ENCODE assay signal across 21 cellular contexts in the genomic region with DNA sequence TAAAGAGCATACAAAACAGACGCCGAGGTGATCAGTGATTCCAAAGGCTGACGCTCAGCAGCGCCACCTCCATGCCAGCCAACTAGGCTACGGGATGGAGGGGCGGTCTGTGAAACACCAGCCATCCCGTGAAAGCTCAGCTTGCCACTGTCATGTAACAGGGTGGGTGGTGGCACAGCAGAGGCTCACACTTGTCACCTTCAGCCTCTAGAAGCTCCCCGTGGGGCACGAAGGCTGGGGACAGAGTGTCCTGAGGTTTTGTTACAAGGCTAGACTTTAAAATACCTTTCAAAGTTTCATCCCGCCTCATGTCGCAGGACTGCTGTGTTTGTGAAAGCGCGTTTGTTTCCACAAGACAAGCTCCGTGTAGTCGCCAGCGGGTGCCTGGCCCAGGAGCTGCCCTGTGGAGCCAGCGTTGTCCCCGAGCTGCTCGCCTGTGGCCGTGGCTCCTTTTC. TPM values are rescaled to one million over a fixed set of nuclear protein-coding genes. Genes with fewer than 3 reads are reported as not detected.
DNase-seq lines count a peak whose midpoint lies in the region; ATAC-seq, FAIRE-seq and TF ChIP-seq lines count a peak whose summit lies in the region.
"Had no signal": no experiment of that assay in that cellular context is flagged by ENCODE, and none has a peak within 500 bp of the region (broad histone marks: within the 10 kb centered on the region; RNA-seq: fewer than 3 reads in every experiment).

No MANE protein-coding gene starts in this region.

- H3K27me3 Mint-ChIP-seq in Caco-2 (ENCODE audit: insufficient read depth, unreplicated experiment), result no peaks in the 10 kb centered on the region
- H3K27me3 Mint-ChIP-seq: T-cell had no signal

- no peak for FAIRE-seq in kidney (lab: Jason Lieb, UNC)
- FAIRE-seq: GM12878, RCC 7860 had no signal

- POLR2A ChIA-PET in Caco-2 (lab: Charles Lee), result no interaction called here

- no peaks in the 10 kb centered on the region for H3K36me3 Mint-ChIP-seq in activated naive CD4-positive, alpha-beta T cell treated with anti-CD3 and anti-CD28 coated beads, Interleukin-2, amount 50 U/mL, for 72 hours
- peaks cover 79% of the 10 kb centered on the region for H3K36me3 Mint-ChIP-seq in Caco-2 (ENCODE audit: insufficient read depth, unreplicated experiment)

- peak; percentile 21 for TF ChIP-seq CTCF in 22Rv1 (IDR thresholded peaks at IDR 0.05)
- TF ChIP-seq CTCF in kidney (IDR thresholded peaks at IDR 0.05; ENCODE audit: borderline replicate concordance, extremely low read depth, insufficient read depth), result no peak
- TF ChIP-seq CTCF in left lung (IDR thresholded peaks at IDR 0.05), result no peak
- no peak for TF ChIP-seq CTCF in Caco-2 (IDR thresholded peaks at IDR 0.05; ENCODE audit: insufficient read depth in 1 of 2, low read depth in 1 of 2, low read length in 1 of 2, severe bottlenecking in 1 of 2, unreplicated experiment in 1 of 2)

- DNase-seq in D341Med (ENCODE audit: low spot score) (peak; percentile 66), SK-N-MC (ENCODE audit: low read depth, low spot score) (no peak), kidney (peak; percentile 43), left lung (no peak), GM19240 (ENCODE audit: insufficient read length, low spot score) (no peak), Caco-2 (no peak)
- DNase-seq in activated naive CD4-positive, alpha-beta T cell treated with anti-CD3 and anti-CD28 coated beads, Interleukin-2, amount 50 U/mL, for 72 hours (ENCODE audit: low spot score in 2 of 2), result no peak
- DNase-seq: activated CD4-positive, alpha-beta T cell treated with anti-CD3 and anti-CD28 coated beads, Interleukin-2, amount 50 U/mL, for 48 hours; activated T-cell treated with anti-CD3 and anti-CD28 coated beads, Interleukin-2, amount 50 U/mL, for 4 hours; COR-L47; effector CD4-positive, alpha-beta T cell; GF-D8; NCI-H1436; NCI-H774; stomach; T-cell had no signal

- no TSS peak for BruUV-seq in Caco-2 (replicated peaks; lab: Mats Ljungman, UMichigan)

- H3K9ac ChIP-seq in SK-N-MC (ENCODE audit: insufficient read length) (no peak overlapping the region), kidney (ENCODE audit: low read length in 2 of 2) (no peak overlapping the region)

- no peak for ATAC-seq in activated naive CD4-positive, alpha-beta T cell treated with anti-CD3 and anti-CD28 coated beads, Interleukin-2, amount 50 U/mL, for 72 hours
- ATAC-seq in left lung, result no peak
- ATAC-seq: activated T-cell treated with anti-CD3 and anti-CD28 coated beads, Interleukin-2, amount 50 U/mL, for 4 hours; GM12878; T-cell had no signal

- H3K4me3 ChIP-seq in SK-N-MC, result no peak overlapping the region
- no peak overlapping the region for H3K4me3 ChIP-seq in kidney (ENCODE audit: low read length in 2 of 2)
- H3K4me3 ChIP-seq in left lung, result no peak overlapping the region
- no peak overlapping the region for H3K4me3 ChIP-seq in Caco-2 (ENCODE audit: low read depth, low read length)
- H3K4me3 ChIP-seq: esophagus muscularis mucosa, GM12878, ovary, stomach had no signal

- intact Hi-C loops in kidney (cut with DNase I), result no loop called here
- intact Hi-C loops in left lung (cut with DNase I), result loop anchor here in 1 of 2 donors (10.0 kb wide), 1 partner anchor 120 kb away; no protein-coding TSS in a partner anchor
- intact Hi-C loops in Caco-2 (cut with micrococcal nuclease; ENCODE audit: unreplicated experiment), result no loop called here

- no peaks in the 10 kb centered on the region for H3K9me3 Mint-ChIP-seq in activated naive CD4-positive, alpha-beta T cell treated with anti-CD3 and anti-CD28 coated beads, Interleukin-2, amount 50 U/mL, for 72 hours
- H3K9me3 Mint-ChIP-seq in Caco-2 (ENCODE audit: unreplicated experiment), result no peaks in the 10 kb centered on the region
- H3K9me3 Mint-ChIP-seq: activated T-cell treated with anti-CD3 and anti-CD28 coated beads, Interleukin-2, amount 50 U/mL, for 4 hours; T-cell had no signal

- H3K4me3 Mint-ChIP-seq in Caco-2 (ENCODE audit: unreplicated experiment), result no peak overlapping the region
- H3K4me3 Mint-ChIP-seq: activated T-cell treated with anti-CD3 and anti-CD28 coated beads, Interleukin-2, amount 50 U/mL, for 4 hours; T-cell had no signal

- H3K4me1 Mint-ChIP-seq in Caco-2 (ENCODE audit: low read depth, unreplicated experiment), result no peaks in the 10 kb centered on the region

- CTCF ChIA-PET in Caco-2 (lab: Charles Lee), result interaction anchor here (0.6 kb wide), 1 partner anchor 102 kb away, joined by 3 read pairs; no protein-coding TSS in a partner anchor

- H3K9me3 ChIP-seq in SK-N-MC (ENCODE audit: low read depth, low read length), result no peaks in the 10 kb centered on the region
- no peaks in the 10 kb centered on the region for H3K9me3 ChIP-seq in kidney (ENCODE audit: control insufficient read depth in 1 of 2, low read length in 2 of 2)
- no peaks in the 10 kb centered on the region for H3K9me3 ChIP-seq in left lung
- H3K9me3 ChIP-seq in Caco-2, result no peaks in the 10 kb centered on the region
- H3K9me3 ChIP-seq: esophagus muscularis mucosa, ovary, stomach had no signal

- no peak overlapping the region for H3K27ac ChIP-seq in 22Rv1
- peak overlapping the region; percentile 57; the same call in 1 of the 2 replicates for H3K27ac ChIP-seq in SK-N-MC
- no peak overlapping the region for H3K27ac ChIP-seq in kidney (ENCODE audit: low read depth in 2 of 2, low read length in 2 of 2)
- no peak overlapping the region for H3K27ac ChIP-seq in left lung
- H3K27ac ChIP-seq: ovary had no signal

- H3K27ac Mint-ChIP-seq in activated naive CD4-positive, alpha-beta T cell treated with anti-CD3 and anti-CD28 coated beads, Interleukin-2, amount 50 U/mL, for 72 hours, result no peak overlapping the region
- no peak overlapping the region for H3K27ac Mint-ChIP-seq in Caco-2 (ENCODE audit: unreplicated experiment)
- H3K27ac Mint-ChIP-seq: T-cell had no signal

- H3K4me1 ChIP-seq in kidney (ENCODE audit: control insufficient read depth in 1 of 2, insufficient read depth in 1 of 2, low read depth in 1 of 2, low read length in 2 of 2) (peaks cover 6 to 9% of the 10 kb centered on the region in 2 donors), left lung (peaks cover 2 to 42% of the 10 kb centered on the region in 2 donors), Caco-2 (no peaks in the 10 kb centered on the region)

- no peaks in the 10 kb centered on the region for H3K27me3 ChIP-seq in left lung
- no peaks in the 10 kb centered on the region for H3K27me3 ChIP-seq in Caco-2 (replicated peaks; ENCODE audit: control insufficient read depth, insufficient read depth, low read length)
- H3K27me3 ChIP-seq: esophagus muscularis mucosa, ovary, stomach had no signal

- H3K36me3 ChIP-seq in SK-N-MC (ENCODE audit: insufficient read depth, low read length), result peaks cover 51% of the 10 kb centered on the region
- peaks cover 8 to 25% of the 10 kb centered on the region in 2 donors for H3K36me3 ChIP-seq in kidney (ENCODE audit: control insufficient read depth in 1 of 2, insufficient read depth in 2 of 2, low read length in 2 of 2)
- H3K36me3 ChIP-seq in left lung, result peaks cover 0 to 86% of the 10 kb centered on the region in 2 donors
- H3K36me3 ChIP-seq in Caco-2 (ENCODE audit: control insufficient read depth, insufficient read depth, low read length), result peaks cover 2% of the 10 kb centered on the region; the same call in 1 of the 2 replicates
- H3K36me3 ChIP-seq: ovary had no signal

RNA-seq across cellular contexts. Expression of gene XRCC3, which starts 20.7 kb away (rescaled TPM):
- total RNA-seq in kidney (6.3 TPM), left lung (10 to 100 TPM in 1 of 2 donors, 1 to 10 TPM in 1; 9.2 to 10.7 TPM), Caco-2 (2022) (39.5 and 44.0 TPM in 2 replicates)
- 2.8 TPM for polyA plus RNA-seq in kidney (ENCODE audit: insufficient read depth, low read depth, low replicate concordance)
- total RNA-seq in activated naive CD4-positive, alpha-beta T cell treated with anti-CD3 and anti-CD28 coated beads, Interleukin-2, amount 50 U/mL, for 72 hours, result 10 to 100 TPM; 45.8 to 46.4 TPM

RNA-seq across cellular contexts. Expression of gene ZFYVE21, which starts 21.0 kb away (rescaled TPM):
- 70.9 TPM for total RNA-seq in kidney
- polyA plus RNA-seq in kidney (ENCODE audit: insufficient read depth, low read depth, low replicate concordance), result 67.8 TPM
- 10 to 100 TPM; 15.3 to 16.4 TPM for total RNA-seq in activated naive CD4-positive, alpha-beta T cell treated with anti-CD3 and anti-CD28 coated beads, Interleukin-2, amount 50 U/mL, for 72 hours
- 10 to 100 TPM; 42.8 to 57.4 TPM for total RNA-seq in left lung
- total RNA-seq in Caco-2 (2022), result 61.6 and 66.2 TPM in 2 replicates

Comparison
In these comparisons a context has a peak if more than half of its experiments do, and no peak if none do; other contexts are left out.
1. DNase-seq: peak in D341Med (single experiment) and kidney (single experiment); none in SK-N-MC (single experiment), activated naive CD4-positive, alpha-beta T cell treated with anti-CD3 and anti-CD28 coated beads, Interleukin-2, amount 50 U/mL, for 72 hours (0 of 2), left lung (0 of 2), GM19240 (single experiment) and Caco-2 (0 of 2).